ENCODE assay signal across 21 cellular contexts in genomic region chr20:13321416-13321815, GRCh38.
DNase-seq lines count a peak whose midpoint lies in the region; ATAC-seq and TF ChIP-seq lines count a peak whose summit lies in the region.
"Had no signal": no experiment of that assay in that cellular context is flagged by ENCODE, and none has a peak within 500 bp of the region (broad histone marks: within the 10 kb centered on the region; RNA-seq: fewer than 3 reads in every experiment).

No MANE protein-coding gene starts in this region.

- TF ChIP-seq EP300 in suprapubic skin (IDR thresholded peaks at IDR 0.05) = no peak

- H3K36me3 ChIP-seq in HUES6 (ENCODE audit: control insufficient read depth, insufficient read depth, low read length) = no peaks in the 10 kb centered on the region
- no peaks in the 10 kb centered on the region for H3K36me3 ChIP-seq in mesodermal cell (ENCODE audit: control insufficient read depth, insufficient read depth, low read length)
- no peaks in the 10 kb centered on the region for H3K36me3 ChIP-seq in rectal smooth muscle tissue (ENCODE audit: control insufficient read depth, insufficient read depth, low read length)
- H3K36me3 ChIP-seq in suprapubic skin = no peaks in the 10 kb centered on the region
- H3K36me3 ChIP-seq in upper lobe of right lung = no peaks in the 10 kb centered on the region
- H3K36me3 ChIP-seq: BLaER1 had no signal

- DNase-seq in suprapubic skin (ENCODE audit: low spot score in 2 of 2) (no peak), AML-193 (lab: John Stamatoyannopoulos, UW) (no peak), HCEC 1CT (no peak), amygdala (lab: John Stamatoyannopoulos, UW) (no peak), upper lobe of right lung (no peak)
- DNase-seq: 8988T; ACHN; Caco-2; CD4-positive, CD25-positive, alpha-beta regulatory T cell; CD8-positive, alpha-beta T cell; DMS153; DND-41; GM23248; H7 had no signal

- TF ChIP-seq CTCF in suprapubic skin (IDR thresholded peaks at IDR 0.05) (no peak), upper lobe of right lung (IDR thresholded peaks at IDR 0.05) (no peak)

- intact Hi-C loops in upper lobe of right lung (cut with DNase I) = no loop called here

- H3K4me1 ChIP-seq in HUES6 (ENCODE audit: control insufficient read depth, insufficient read depth, low read length) = peaks cover 41% of the 10 kb centered on the region
- peaks cover 37% of the 10 kb centered on the region for H3K4me1 ChIP-seq in mesodermal cell (ENCODE audit: control insufficient read depth, insufficient read depth, low read length, poor library complexity, severe bottlenecking)
- H3K4me1 ChIP-seq in rectal smooth muscle tissue (ENCODE audit: control insufficient read depth, insufficient read depth, low read length) = peaks cover 3% of the 10 kb centered on the region
- peaks cover 4% of the 10 kb centered on the region for H3K4me1 ChIP-seq in suprapubic skin
- peaks cover 6% of the 10 kb centered on the region for H3K4me1 ChIP-seq in upper lobe of right lung

- H3K27me3 ChIP-seq in HUES6 (ENCODE audit: control insufficient read depth, insufficient read depth, low read length) (no peaks in the 10 kb centered on the region), rectal smooth muscle tissue (ENCODE audit: control insufficient read depth, insufficient read depth, low read length) (no peaks in the 10 kb centered on the region), suprapubic skin (no peaks in the 10 kb centered on the region), upper lobe of right lung (no peaks in the 10 kb centered on the region)
- H3K27me3 ChIP-seq: BLaER1 had no signal

- H3K27ac ChIP-seq in HUES6 (ENCODE audit: low read depth, low read length) (no peak overlapping the region; the same call in 1 of the 2 replicates), mesodermal cell (ENCODE audit: low read depth, low read length, severe bottlenecking) (peak overlapping the region; percentile 85), rectal smooth muscle tissue (ENCODE audit: low read depth, low read length) (peak overlapping the region; percentile 50), suprapubic skin (peak overlapping the region; percentile 46), upper lobe of right lung (no peak overlapping the region)
- H3K27ac ChIP-seq: A549, BLaER1, C4-2B, GM23248 had no signal

- no peak for ATAC-seq in upper lobe of right lung
- ATAC-seq: A549; CD8-positive, alpha-beta T cell; HCT116 had no signal

- H3K9ac ChIP-seq in HUES6 (ENCODE audit: low read length) = peak overlapping the region; percentile 50
- no peak overlapping the region for H3K9ac ChIP-seq in rectal smooth muscle tissue (ENCODE audit: low read length)
- H3K9ac ChIP-seq: BLaER1, GM23248 had no signal

- WGBS in mesodermal cell (ENCODE audit: insufficient coverage in 2 of 2), 2 experiments = 74 to 96% methylated on average over 2 to 3 of the region's 7 CpGs
- 82% methylated on average over 7 of the region's 7 CpGs for WGBS in suprapubic skin

- peaks cover 15% of the 10 kb centered on the region; the same call in 1 of the 2 replicates for H3K9me3 ChIP-seq in HUES6 (ENCODE audit: control insufficient read depth, insufficient read depth, low read depth, low read length)
- peaks cover 7% of the 10 kb centered on the region for H3K9me3 ChIP-seq in mesodermal cell (ENCODE audit: control insufficient read depth, low read length)
- H3K9me3 ChIP-seq in suprapubic skin = peaks cover 4% of the 10 kb centered on the region
- H3K9me3 ChIP-seq in upper lobe of right lung = no peaks in the 10 kb centered on the region
- H3K9me3 ChIP-seq: BLaER1, Caco-2 had no signal

- H3K4me3 ChIP-seq in HUES6 (ENCODE audit: low read depth, low read length) = no peak overlapping the region
- no peak overlapping the region for H3K4me3 ChIP-seq in mesodermal cell (ENCODE audit: extremely low read depth, insufficient read depth, low read length, poor library complexity, severe bottlenecking)
- no peak overlapping the region for H3K4me3 ChIP-seq in rectal smooth muscle tissue (ENCODE audit: low read length)
- H3K4me3 ChIP-seq in suprapubic skin = no peak overlapping the region
- H3K4me3 ChIP-seq in upper lobe of right lung = no peak overlapping the region
- H3K4me3 ChIP-seq: A549, BLaER1, GM23248 had no signal

- TF ChIP-seq POLR2A in suprapubic skin (IDR thresholded peaks at IDR 0.05) = no peak

Comparison
In these comparisons a context has a peak if more than half of its experiments do, and no peak if none do; other contexts are left out.
1. H3K27ac ChIP-seq: peak in mesodermal cell (single experiment), rectal smooth muscle tissue (single experiment) and suprapubic skin (single experiment); none in HUES6 (single experiment) and upper lobe of right lung (single experiment).